In the genomic region with DNA sequence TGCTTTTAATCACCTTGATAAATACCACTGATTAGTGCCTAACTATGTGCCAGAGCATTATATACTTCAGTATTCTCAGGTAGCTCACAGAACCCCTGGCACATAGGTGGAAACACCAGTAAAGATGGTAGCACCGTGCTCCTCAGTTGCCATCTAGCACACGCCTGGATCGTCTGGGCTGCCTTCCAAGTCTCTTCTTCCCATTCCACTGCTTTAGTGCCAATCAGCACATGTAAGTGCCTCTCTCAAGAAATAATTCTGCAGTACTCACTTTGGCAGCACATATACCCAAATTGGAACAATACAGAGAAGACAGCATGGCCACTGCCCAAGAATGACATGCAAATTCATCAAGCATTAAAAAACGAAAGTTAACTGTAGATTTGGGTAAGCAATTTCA, we compare ENCODE assay signal across 2 cellular contexts.
A peak's percentile ranks its signal among the peaks of the same experiment; 100 is the strongest.
TF ChIP-seq lines count a peak whose summit lies in the region.

No MANE protein-coding gene starts in this region.

TF ChIP-seq in HCT116, 20 proteins besides CTCF, POLR2A, EP300 and RAD21:
- no peak for TF ChIP-seq JUND (IDR thresholded peaks at IDR 0.05)
- no peak for TF ChIP-seq SP1 (IDR thresholded peaks at IDR 0.05; ENCODE audit: low read depth)
- no peak for TF ChIP-seq TCF7L2 (IDR thresholded peaks at IDR 0.05; ENCODE audit: borderline replicate concordance, extremely low read depth, insufficient read depth, insufficient read length)
- TF ChIP-seq ZNF274 (IDR thresholded peaks at IDR 0.05; ENCODE audit: low read depth, low read length) = no peak
- TF ChIP-seq, protein P1, sequence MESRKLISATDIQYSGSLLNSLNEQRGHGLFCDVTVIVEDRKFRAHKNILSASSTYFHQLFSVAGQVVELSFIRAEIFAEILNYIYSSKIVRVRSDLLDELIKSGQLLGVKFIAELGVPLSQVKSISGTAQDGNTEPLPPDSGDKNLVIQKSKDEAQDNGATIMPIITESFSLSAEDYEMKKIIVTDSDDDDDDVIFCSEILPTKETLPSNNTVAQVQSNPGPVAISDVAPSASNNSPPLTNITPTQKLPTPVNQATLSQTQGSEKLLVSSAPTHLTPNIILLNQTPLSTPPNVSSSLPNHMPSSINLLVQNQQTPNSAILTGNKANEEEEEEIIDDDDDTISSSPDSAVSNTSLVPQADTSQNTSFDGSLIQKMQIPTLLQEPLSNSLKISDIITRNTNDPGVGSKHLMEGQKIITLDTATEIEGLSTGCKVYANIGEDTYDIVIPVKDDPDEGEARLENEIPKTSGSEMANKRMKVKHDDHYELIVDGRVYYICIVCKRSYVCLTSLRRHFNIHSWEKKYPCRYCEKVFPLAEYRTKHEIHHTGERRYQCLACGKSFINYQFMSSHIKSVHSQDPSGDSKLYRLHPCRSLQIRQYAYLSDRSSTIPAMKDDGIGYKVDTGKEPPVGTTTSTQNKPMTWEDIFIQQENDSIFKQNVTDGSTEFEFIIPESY (IDR thresholded peaks at IDR 0.05; ENCODE audit: extremely low read depth, insufficient replicate concordance, low read length) = no peak
- no peak for TF ChIP-seq ELF1 (IDR thresholded peaks at IDR 0.05; ENCODE audit: borderline replicate concordance, low read depth)
- no peak for TF ChIP-seq CEBPB (IDR thresholded peaks at IDR 0.05; ENCODE audit: low read depth)
- no peak for TF ChIP-seq SIN3A (IDR thresholded peaks at IDR 0.05; ENCODE audit: low read depth)
- TF ChIP-seq, protein P2, sequence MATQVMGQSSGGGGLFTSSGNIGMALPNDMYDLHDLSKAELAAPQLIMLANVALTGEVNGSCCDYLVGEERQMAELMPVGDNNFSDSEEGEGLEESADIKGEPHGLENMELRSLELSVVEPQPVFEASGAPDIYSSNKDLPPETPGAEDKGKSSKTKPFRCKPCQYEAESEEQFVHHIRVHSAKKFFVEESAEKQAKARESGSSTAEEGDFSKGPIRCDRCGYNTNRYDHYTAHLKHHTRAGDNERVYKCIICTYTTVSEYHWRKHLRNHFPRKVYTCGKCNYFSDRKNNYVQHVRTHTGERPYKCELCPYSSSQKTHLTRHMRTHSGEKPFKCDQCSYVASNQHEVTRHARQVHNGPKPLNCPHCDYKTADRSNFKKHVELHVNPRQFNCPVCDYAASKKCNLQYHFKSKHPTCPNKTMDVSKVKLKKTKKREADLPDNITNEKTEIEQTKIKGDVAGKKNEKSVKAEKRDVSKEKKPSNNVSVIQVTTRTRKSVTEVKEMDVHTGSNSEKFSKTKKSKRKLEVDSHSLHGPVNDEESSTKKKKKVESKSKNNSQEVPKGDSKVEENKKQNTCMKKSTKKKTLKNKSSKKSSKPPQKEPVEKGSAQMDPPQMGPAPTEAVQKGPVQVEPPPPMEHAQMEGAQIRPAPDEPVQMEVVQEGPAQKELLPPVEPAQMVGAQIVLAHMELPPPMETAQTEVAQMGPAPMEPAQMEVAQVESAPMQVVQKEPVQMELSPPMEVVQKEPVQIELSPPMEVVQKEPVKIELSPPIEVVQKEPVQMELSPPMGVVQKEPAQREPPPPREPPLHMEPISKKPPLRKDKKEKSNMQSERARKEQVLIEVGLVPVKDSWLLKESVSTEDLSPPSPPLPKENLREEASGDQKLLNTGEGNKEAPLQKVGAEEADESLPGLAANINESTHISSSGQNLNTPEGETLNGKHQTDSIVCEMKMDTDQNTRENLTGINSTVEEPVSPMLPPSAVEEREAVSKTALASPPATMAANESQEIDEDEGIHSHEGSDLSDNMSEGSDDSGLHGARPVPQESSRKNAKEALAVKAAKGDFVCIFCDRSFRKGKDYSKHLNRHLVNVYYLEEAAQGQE (IDR thresholded peaks at IDR 0.05; ENCODE audit: low read depth) = no peak
- no peak for TF ChIP-seq ZFX (IDR thresholded peaks at IDR 0.05)
- no peak for TF ChIP-seq FOSL1 (IDR thresholded peaks at IDR 0.05; ENCODE audit: low read depth)
- no peak for TF ChIP-seq EGR1 (IDR thresholded peaks at IDR 0.05; ENCODE audit: low read depth)
- TF ChIP-seq CBX3 (IDR thresholded peaks at IDR 0.05; ENCODE audit: low read depth) = no peak
- TF ChIP-seq EZH2 (IDR thresholded peaks at IDR 0.05) = no peak
- TF ChIP-seq SRF (IDR thresholded peaks at IDR 0.05; ENCODE audit: low read depth) = no peak
- no peak for TF ChIP-seq POLR2AphosphoS5 (IDR thresholded peaks at IDR 0.05; ENCODE audit: low read depth, low read length)

TF ChIP-seq in K562, 482 proteins besides CTCF, POLR2A, EP300 and RAD21:
- TF ChIP-seq, protein P3, sequence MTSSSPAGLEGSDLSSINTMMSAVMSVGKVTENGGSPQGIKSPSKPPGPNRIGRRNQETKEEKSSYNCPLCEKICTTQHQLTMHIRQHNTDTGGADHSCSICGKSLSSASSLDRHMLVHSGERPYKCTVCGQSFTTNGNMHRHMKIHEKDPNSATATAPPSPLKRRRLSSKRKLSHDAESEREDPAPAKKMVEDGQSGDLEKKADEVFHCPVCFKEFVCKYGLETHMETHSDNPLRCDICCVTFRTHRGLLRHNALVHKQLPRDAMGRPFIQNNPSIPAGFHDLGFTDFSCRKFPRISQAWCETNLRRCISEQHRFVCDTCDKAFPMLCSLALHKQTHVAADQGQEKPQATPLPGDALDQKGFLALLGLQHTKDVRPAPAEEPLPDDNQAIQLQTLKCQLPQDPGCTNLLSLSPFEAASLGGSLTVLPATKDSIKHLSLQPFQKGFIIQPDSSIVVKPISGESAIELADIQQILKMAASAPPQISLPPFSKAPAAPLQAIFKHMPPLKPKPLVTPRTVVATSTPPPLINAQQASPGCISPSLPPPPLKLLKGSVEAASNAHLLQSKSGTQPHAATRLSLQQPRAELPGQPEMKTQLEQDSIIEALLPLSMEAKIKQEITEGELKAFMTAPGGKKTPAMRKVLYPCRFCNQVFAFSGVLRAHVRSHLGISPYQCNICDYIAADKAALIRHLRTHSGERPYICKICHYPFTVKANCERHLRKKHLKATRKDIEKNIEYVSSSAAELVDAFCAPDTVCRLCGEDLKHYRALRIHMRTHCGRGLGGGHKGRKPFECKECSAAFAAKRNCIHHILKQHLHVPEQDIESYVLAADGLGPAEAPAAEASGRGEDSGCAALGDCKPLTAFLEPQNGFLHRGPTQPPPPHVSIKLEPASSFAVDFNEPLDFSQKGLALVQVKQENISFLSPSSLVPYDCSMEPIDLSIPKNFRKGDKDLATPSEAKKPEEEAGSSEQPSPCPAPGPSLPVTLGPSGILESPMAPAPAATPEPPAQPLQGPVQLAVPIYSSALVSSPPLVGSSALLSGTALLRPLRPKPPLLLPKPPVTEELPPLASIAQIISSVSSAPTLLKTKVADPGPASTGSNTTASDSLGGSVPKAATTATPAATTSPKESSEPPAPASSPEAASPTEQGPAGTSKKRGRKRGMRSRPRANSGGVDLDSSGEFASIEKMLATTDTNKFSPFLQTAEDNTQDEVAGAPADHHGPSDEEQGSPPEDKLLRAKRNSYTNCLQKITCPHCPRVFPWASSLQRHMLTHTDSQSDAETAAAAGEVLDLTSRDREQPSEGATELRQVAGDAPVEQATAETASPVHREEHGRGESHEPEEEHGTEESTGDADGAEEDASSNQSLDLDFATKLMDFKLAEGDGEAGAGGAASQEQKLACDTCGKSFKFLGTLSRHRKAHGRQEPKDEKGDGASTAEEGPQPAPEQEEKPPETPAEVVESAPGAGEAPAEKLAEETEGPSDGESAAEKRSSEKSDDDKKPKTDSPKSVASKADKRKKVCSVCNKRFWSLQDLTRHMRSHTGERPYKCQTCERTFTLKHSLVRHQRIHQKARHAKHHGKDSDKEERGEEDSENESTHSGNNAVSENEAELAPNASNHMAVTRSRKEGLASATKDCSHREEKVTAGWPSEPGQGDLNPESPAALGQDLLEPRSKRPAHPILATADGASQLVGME (CRISPR knock-in tag; IDR thresholded peaks at IDR 0.05) = no peak
- 0 out of 2 replicates have a peak, but pooled peaks have one; percentile 38 for TF ChIP-seq SUPT5H (IDR thresholded peaks at IDR 0.05)
- TF ChIP-seq ETV1 (tag; conservative IDR thresholded peaks at IDR 0.05; ENCODE audit: low read depth) = no peak
